ENCODE assay signal across 2 cellular contexts in genomic region chr6:80077067-80077466, GRCh38.
TF ChIP-seq lines count a peak whose summit lies in the region.

No MANE protein-coding gene starts in this region.

TF ChIP-seq in GM23338, 12 proteins besides CTCF, POLR2A, EP300 and RAD21 (continued from another document):
- no peak for TF ChIP-seq REST (IDR thresholded peaks at IDR 0.05; ENCODE audit: unreplicated experiment)
- TF ChIP-seq ZNF462 (CRISPR knock-in tag; IDR thresholded peaks at IDR 0.05), result peak; percentile 60; the same call in 1 of the 2 replicates
- TF ChIP-seq ETS1 (IDR thresholded peaks at IDR 0.05), result no peak

TF ChIP-seq in WTC11, 78 proteins besides CTCF, POLR2A, EP300 and RAD21 (continued from another document):
- TF ChIP-seq STAT6 (CRISPR knock-in tag; conservative IDR thresholded peaks at IDR 0.05; ENCODE audit: low read depth) (no peak), JUN (CRISPR knock-in tag; IDR thresholded peaks at IDR 0.05) (no peak), EMX1 (CRISPR knock-in tag; IDR thresholded peaks at IDR 0.05) (no peak), ZNF416 (CRISPR knock-in tag; IDR thresholded peaks at IDR 0.05) (no peak), RELA (CRISPR knock-in tag; IDR thresholded peaks at IDR 0.05; ENCODE audit: borderline replicate concordance) (no peak), MYBL2 (CRISPR knock-in tag; IDR thresholded peaks at IDR 0.05) (no peak), CBFB (CRISPR knock-in tag; IDR thresholded peaks at IDR 0.05; ENCODE audit: low read depth) (no peak), OVOL2 (CRISPR knock-in tag; IDR thresholded peaks at IDR 0.05; ENCODE audit: borderline replicate concordance) (no peak), ZNF219 (CRISPR knock-in tag; IDR thresholded peaks at IDR 0.05; ENCODE audit: borderline replicate concordance) (no peak), ZNF396 (CRISPR knock-in tag; IDR thresholded peaks at IDR 0.05; ENCODE audit: borderline replicate concordance) (no peak), JAZF1 (CRISPR knock-in tag; IDR thresholded peaks at IDR 0.05) (no peak), ZMAT4 (CRISPR knock-in tag; IDR thresholded peaks at IDR 0.05) (no peak), ELF4 (CRISPR knock-in tag; IDR thresholded peaks at IDR 0.05; ENCODE audit: low read depth) (no peak), ZNF317 (CRISPR knock-in tag; IDR thresholded peaks at IDR 0.05; ENCODE audit: borderline replicate concordance, low read depth) (no peak), ZNF423 (CRISPR knock-in tag; IDR thresholded peaks at IDR 0.05) (no peak), ETV6 (CRISPR knock-in tag; IDR thresholded peaks at IDR 0.05) (no peak), ZNF532 (CRISPR knock-in tag; IDR thresholded peaks at IDR 0.05; ENCODE audit: borderline replicate concordance) (no peak)
